1 cellular context compared by ENCODE assay signal in the genomic region with DNA sequence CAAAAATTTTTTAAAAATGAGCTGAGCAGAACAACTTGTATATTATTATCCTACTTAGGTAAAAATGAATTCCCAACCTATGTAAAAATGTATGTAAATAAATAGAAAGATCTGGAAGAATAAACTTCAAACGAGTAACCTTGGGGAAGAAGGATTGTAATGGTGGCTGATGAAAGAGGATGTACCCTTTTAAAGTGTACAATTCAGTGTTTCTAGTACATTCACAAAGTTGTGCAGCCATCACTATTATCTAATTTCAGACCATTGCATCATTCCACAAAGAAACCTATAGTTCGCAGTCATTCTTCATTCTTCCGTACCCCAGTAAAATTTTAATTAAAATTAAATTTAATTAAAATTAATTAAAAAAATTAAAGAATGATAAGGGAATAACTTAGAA.
TF ChIP-seq lines count a peak whose summit lies in the region.

No MANE protein-coding gene starts in this region.

TF ChIP-seq in HepG2, 621 proteins besides CTCF, POLR2A, EP300 and RAD21:
- TF ChIP-seq CEBPG (CRISPR knock-in tag; IDR thresholded peaks at IDR 0.05) = peak; percentile 32; the same call in 1 of the 2 replicates
- TF ChIP-seq, protein P1, sequence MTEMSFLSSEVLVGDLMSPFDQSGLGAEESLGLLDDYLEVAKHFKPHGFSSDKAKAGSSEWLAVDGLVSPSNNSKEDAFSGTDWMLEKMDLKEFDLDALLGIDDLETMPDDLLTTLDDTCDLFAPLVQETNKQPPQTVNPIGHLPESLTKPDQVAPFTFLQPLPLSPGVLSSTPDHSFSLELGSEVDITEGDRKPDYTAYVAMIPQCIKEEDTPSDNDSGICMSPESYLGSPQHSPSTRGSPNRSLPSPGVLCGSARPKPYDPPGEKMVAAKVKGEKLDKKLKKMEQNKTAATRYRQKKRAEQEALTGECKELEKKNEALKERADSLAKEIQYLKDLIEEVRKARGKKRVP (CRISPR knock-in tag; IDR thresholded peaks at IDR 0.05) = peak in 1 of 2 experiments; percentile 87; a peak in 2 of 4 replicates
- TF ChIP-seq CBX1 (IDR thresholded peaks at IDR 0.05; ENCODE audit: low read depth) = no peak
